In genomic region chr2:166373951-166374350, GRCh38 we compare ENCODE assay signal across 10 cellular contexts. TPM values are rescaled to one million over a fixed set of nuclear protein-coding genes. Genes with fewer than 3 reads are reported as not detected.
DNase-seq lines count a peak whose midpoint lies in the region; ATAC-seq and TF ChIP-seq lines count a peak whose summit lies in the region.
"Had no signal": no experiment of that assay in that cellular context is flagged by ENCODE, and none has a peak within 500 bp of the region (broad histone marks: within the 10 kb centered on the region; RNA-seq: fewer than 3 reads in every experiment).

No MANE protein-coding gene starts in this region.

- no peak for TF ChIP-seq EP300 in neural cell (conservative IDR thresholded peaks at IDR 0.05; ENCODE audit: poor library complexity, severe bottlenecking)

- no peaks in the 10 kb centered on the region for H4K20me1 ChIP-seq in neural cell (ENCODE audit: insufficient read depth)

- peaks cover 3% of the 10 kb centered on the region for H3F3A ChIP-seq in neural cell (ENCODE audit: insufficient read depth, low read length, poor library complexity, severe bottlenecking)

- H3K27me3 ChIP-seq in adipocyte (replicated peaks; ENCODE audit: control insufficient read depth, insufficient read depth, low read length) (peaks cover 7% of the 10 kb centered on the region), neural cell (ENCODE audit: insufficient read depth, low read depth, low read length) (peaks cover 8% of the 10 kb centered on the region)
- H3K27me3 ChIP-seq: tibial artery had no signal

- no peaks in the 10 kb centered on the region for H3K9me3 ChIP-seq in adipocyte (ENCODE audit: control insufficient read depth, low read length)
- H3K9me3 ChIP-seq in neural cell (ENCODE audit: low read length), result no peaks in the 10 kb centered on the region
- H3K9me3 ChIP-seq: tibial artery had no signal

- H3K79me2 ChIP-seq in neural cell (replicated peaks; ENCODE audit: insufficient read depth, low read length), result no peaks in the 10 kb centered on the region

- no peak overlapping the region for H3K27ac ChIP-seq in neural cell (ENCODE audit: low read length)
- H3K27ac ChIP-seq: tibial artery had no signal

- H3K4me3 ChIP-seq in adipocyte (ENCODE audit: low read length), result no peak overlapping the region
- H3K4me3 ChIP-seq in neural cell (ENCODE audit: low read length), result peak overlapping the region; percentile 36
- H3K4me3 ChIP-seq: tibial artery had no signal

- no peaks in the 10 kb centered on the region for H3K9me2 ChIP-seq in neural cell (ENCODE audit: insufficient read depth, low read length)

- ATAC-seq in HG02970 (IDR thresholded peaks at IDR 0.05; ENCODE audit: low FRiP score, unreplicated experiment) (no peak), Right ventricle myocardium inferior (no peak)

- TF ChIP-seq RAD21 in neural cell (conservative IDR thresholded peaks at IDR 0.05), result no peak

- H3K4me2 ChIP-seq in neural cell (ENCODE audit: low read length), result no peak overlapping the region

- H3K36me3 ChIP-seq in adipocyte (ENCODE audit: control insufficient read depth, insufficient read depth, low read length, severe bottlenecking), result no peaks in the 10 kb centered on the region
- no peaks in the 10 kb centered on the region for H3K36me3 ChIP-seq in neural cell (ENCODE audit: insufficient read depth, low read length)
- H3K36me3 ChIP-seq: tibial artery had no signal

- DNase-seq in NCI-H2196 (lab: John Stamatoyannopoulos, UW; ENCODE audit: unreplicated experiment) (peak; percentile 14), NCI-H2196 treated with DMSO at 0.1 percent for 48 hours (lab: John Stamatoyannopoulos, UW; ENCODE audit: unreplicated experiment) (no peak), NCI-H1436 treated with DMSO at 0.1 percent for 48 hours (lab: John Stamatoyannopoulos, UW) (peak; percentile 70), adipocyte (ENCODE audit: low read depth) (peak; percentile 74), Right ventricle myocardium inferior (ENCODE audit: missing footprints) (no peak), SIG-M5 treated with dmso at 0.1 percent for 504 hours (lab: John Stamatoyannopoulos, UW; ENCODE audit: unreplicated experiment) (no peak)
- DNase-seq: AML-193, tibial artery had no signal

- intact Hi-C loops in Right ventricle myocardium inferior (cut with DNase I), result no loop called here

- no peak overlapping the region for H2AFZ ChIP-seq in neural cell (ENCODE audit: low read depth, low read length)

- H3K4me1 ChIP-seq in adipocyte (ENCODE audit: control insufficient read depth, insufficient read depth, low read length), result peaks cover 11% of the 10 kb centered on the region

- no peak for TF ChIP-seq CTCF in neural cell (IDR thresholded peaks at IDR 0.05; ENCODE audit: poor library complexity, severe bottlenecking)

- H3K9ac ChIP-seq in adipocyte (ENCODE audit: low read length) (no peak overlapping the region), neural cell (ENCODE audit: low read length) (no peak overlapping the region)

TF ChIP-seq in neural cell, 6 proteins besides CTCF, POLR2A, EP300 and RAD21:
- TF ChIP-seq MXI1 (conservative IDR thresholded peaks at IDR 0.05; ENCODE audit: poor library complexity, severe bottlenecking) (no peak), EZH2 (IDR thresholded peaks at IDR 0.05; ENCODE audit: borderline replicate concordance, insufficient read depth, low read length, poor library complexity, severe bottlenecking) (no peak), POLR2AphosphoS5 (IDR thresholded peaks at IDR 0.05) (no peak), REST (IDR thresholded peaks at IDR 0.05; ENCODE audit: borderline replicate concordance) (no peak), TAF1 (IDR thresholded peaks at IDR 0.05; ENCODE audit: low read depth) (no peak), SMC3 (conservative IDR thresholded peaks at IDR 0.05; ENCODE audit: poor library complexity) (no peak)

RNA-seq across cellular contexts. Expression of gene SCN9A, which starts 1.8 kb away (rescaled TPM):
- 8.3 and 10.4 TPM in 2 replicates for polyA plus RNA-seq in neural cell
- polyA minus RNA-seq in neural cell, result 32.9 and 40.5 TPM in 2 replicates
- 1.8 TPM for total RNA-seq in Right ventricle myocardium inferior

Comparison
In these comparisons a context has a peak if more than half of its experiments do, and no peak if none do; other contexts are left out.
1. DNase-seq: peak in NCI-H2196 (single experiment), NCI-H1436 treated with DMSO at 0.1 percent for 48 hours (single experiment) and adipocyte (single experiment); none in NCI-H2196 treated with DMSO at 0.1 percent for 48 hours (single experiment), Right ventricle myocardium inferior (single experiment) and SIG-M5 treated with dmso at 0.1 percent for 504 hours (single experiment).